ENCODE assay signal across 8 cellular contexts in the genomic region with DNA sequence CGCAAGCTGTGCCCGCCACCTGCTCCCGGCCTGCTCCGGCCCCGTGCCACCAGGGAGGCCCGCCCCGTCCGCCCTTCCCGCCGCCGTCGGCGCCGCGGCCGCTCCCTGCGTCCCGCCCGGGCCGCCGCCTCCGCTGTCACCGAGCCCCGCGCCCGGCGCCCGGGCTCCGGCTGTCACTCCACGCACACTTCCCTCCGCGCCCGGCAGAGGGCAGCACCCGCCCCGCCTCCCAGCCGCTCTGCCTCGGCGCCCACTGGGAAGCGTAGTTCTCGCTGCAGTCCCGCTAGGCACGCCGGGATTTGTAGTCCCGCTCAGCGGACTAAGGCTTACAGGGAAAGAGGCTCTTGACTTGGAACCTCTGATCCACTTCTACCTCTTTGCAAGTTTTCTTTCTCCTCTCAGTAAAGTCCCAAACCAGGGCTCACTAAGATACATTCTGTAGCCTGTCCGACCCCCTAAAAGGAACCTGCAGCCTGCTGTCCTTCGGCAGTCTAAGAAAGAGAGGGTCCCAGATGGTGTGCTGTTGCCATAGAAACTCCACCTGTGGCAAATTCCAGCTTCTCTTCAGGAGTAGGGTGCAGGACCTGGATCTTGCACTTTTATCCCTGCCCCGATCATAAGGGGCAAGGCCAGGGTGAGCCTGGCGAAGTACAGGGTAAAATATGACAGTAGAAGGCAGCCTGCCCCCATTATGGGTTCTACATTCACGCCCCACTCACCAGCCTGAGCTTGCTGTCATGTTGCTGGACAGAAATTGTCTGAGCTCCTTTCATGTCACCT. TPM values are rescaled to one million over a fixed set of nuclear protein-coding genes. Genes with fewer than 3 reads are reported as not detected.
DNase-seq lines count a peak whose midpoint lies in the region; ATAC-seq and TF ChIP-seq lines count a peak whose summit lies in the region.

A gene (minus strand): TSS at position 182 of the 780 bp plus-strand sequence. CDS start 44,395 bp downstream, outside the sequence.

- CTCF ChIA-PET in HEK293T (lab: Yijun Ruan, JAX) = no interaction called here

- no peaks in the 10 kb centered on the region for H3K9me3 Mint-ChIP-seq in activated naive CD4-positive, alpha-beta T cell treated with anti-CD3 and anti-CD28 coated beads, Interleukin-2, amount 50 U/mL, for 72 hours

- peaks cover 23% of the 10 kb centered on the region for H3K79me2 ChIP-seq in osteoblast (ENCODE audit: insufficient read depth, low read length)

- peaks cover 17% of the 10 kb centered on the region for H4K20me1 ChIP-seq in osteoblast (ENCODE audit: insufficient read depth, low read length)

- H3K4me1 ChIP-seq in osteoblast (ENCODE audit: insufficient read depth, low read length) (peaks cover 25% of the 10 kb centered on the region), thoracic aorta (ENCODE audit: control insufficient read depth in 1 of 2, low read depth in 2 of 2) (peaks cover 22 to 37% of the 10 kb centered on the region in 2 donors)

- H3K27ac Mint-ChIP-seq in activated naive CD4-positive, alpha-beta T cell treated with anti-CD3 and anti-CD28 coated beads, Interleukin-2, amount 50 U/mL, for 72 hours = no peak within 1 kb of the TSS

- H3K36me3 ChIP-seq in osteoblast (ENCODE audit: insufficient read depth, low read length) (no peaks in the 10 kb centered on the region), thoracic aorta (no peaks in the 10 kb centered on the region)

- H3K27me3 ChIP-seq in osteoblast (ENCODE audit: insufficient read depth, low read length) (no peaks in the 10 kb centered on the region), thoracic aorta (replicated peaks; ENCODE audit: insufficient read depth) (no peaks in the 10 kb centered on the region)

- no peaks in the 10 kb centered on the region for H3K36me3 Mint-ChIP-seq in activated naive CD4-positive, alpha-beta T cell treated with anti-CD3 and anti-CD28 coated beads, Interleukin-2, amount 50 U/mL, for 72 hours

- TF ChIP-seq CTCF in osteoblast (IDR thresholded peaks at IDR 0.05; ENCODE audit: extremely low read depth, low read depth, low read length) (peak; percentile 73), thoracic aorta (IDR thresholded peaks at IDR 0.05) (peak; percentile 86)

- ATAC-seq in SK-N-SH treated with all-trans-retinoic acid at 6 μM for 48 hours (peak; percentile 66), thoracic aorta (ENCODE audit: insufficient number of reproducible peaks, low FRiP score, low read depth) (peak; percentile 70)
- ATAC-seq in activated naive CD4-positive, alpha-beta T cell treated with anti-CD3 and anti-CD28 coated beads, Interleukin-2, amount 50 U/mL, for 72 hours = peak; percentile 72 to 83

- no peaks in the 10 kb centered on the region for H3K9me3 ChIP-seq in osteoblast (ENCODE audit: low read depth, low read length)
- no peaks in the 10 kb centered on the region for H3K9me3 ChIP-seq in thoracic aorta

- H3K4me3 ChIP-seq in osteoblast (ENCODE audit: insufficient read depth, low read length) = peak within 1 kb of the TSS; percentile 76
- H3K4me3 ChIP-seq in thoracic aorta = peak within 1 kb of the TSS; percentile 97

- POLR2A ChIA-PET in HEK293T (lab: Yijun Ruan, JAX) = interaction anchor here (1.2 to 1.6 kb wide), 2 partner anchors 12 to 44 kb away, joined by 4 read pairs; a partner anchor contains a TSS

- DNase-seq in GM04503 (ENCODE audit: low read depth) (peak; percentile 47), HEK293T (ENCODE audit: extremely low spot score) (peak; percentile 97), MV-4-11 (lab: John Stamatoyannopoulos, UW) (peak; percentile 84), glomerular visceral epithelial cell (ENCODE audit: extremely low spot score) (peak; percentile 89), osteoblast (ENCODE audit: insufficient read length, low spot score, missing footprints) (peak; percentile 100), thoracic aorta (ENCODE audit: low spot score) (peak; percentile 90)
- DNase-seq in activated naive CD4-positive, alpha-beta T cell treated with anti-CD3 and anti-CD28 coated beads, Interleukin-2, amount 50 U/mL, for 72 hours (ENCODE audit: low spot score in 2 of 2) = peak; percentile 91 to 98

- peak within 1 kb of the TSS; percentile 60 for H2AFZ ChIP-seq in osteoblast (ENCODE audit: low read length)

- H3K4me2 ChIP-seq in osteoblast (ENCODE audit: insufficient read depth, low read length) = peak within 1 kb of the TSS; percentile 85

- H3K27ac ChIP-seq in osteoblast (ENCODE audit: low read depth, low read length) (no peak within 1 kb of the TSS), thoracic aorta (peak within 1 kb of the TSS; percentile 92 to 94)

TF ChIP-seq in HEK293T, 16 proteins besides CTCF, POLR2A, EP300 and RAD21:
- no peak for TF ChIP-seq TARDBP (IDR thresholded peaks at IDR 0.05)
- TF ChIP-seq, protein P1, sequence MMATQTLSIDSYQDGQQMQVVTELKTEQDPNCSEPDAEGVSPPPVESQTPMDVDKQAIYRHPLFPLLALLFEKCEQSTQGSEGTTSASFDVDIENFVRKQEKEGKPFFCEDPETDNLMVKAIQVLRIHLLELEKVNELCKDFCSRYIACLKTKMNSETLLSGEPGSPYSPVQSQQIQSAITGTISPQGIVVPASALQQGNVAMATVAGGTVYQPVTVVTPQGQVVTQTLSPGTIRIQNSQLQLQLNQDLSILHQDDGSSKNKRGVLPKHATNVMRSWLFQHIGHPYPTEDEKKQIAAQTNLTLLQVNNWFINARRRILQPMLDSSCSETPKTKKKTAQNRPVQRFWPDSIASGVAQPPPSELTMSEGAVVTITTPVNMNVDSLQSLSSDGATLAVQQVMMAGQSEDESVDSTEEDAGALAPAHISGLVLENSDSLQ (IDR thresholded peaks at IDR 0.05) = peak; percentile 91

TF ChIP-seq in SK-N-SH treated with all-trans-retinoic acid at 6 μM for 48 hours, 23 proteins besides CTCF, POLR2A, EP300 and RAD21:
- TF ChIP-seq, protein P2, sequence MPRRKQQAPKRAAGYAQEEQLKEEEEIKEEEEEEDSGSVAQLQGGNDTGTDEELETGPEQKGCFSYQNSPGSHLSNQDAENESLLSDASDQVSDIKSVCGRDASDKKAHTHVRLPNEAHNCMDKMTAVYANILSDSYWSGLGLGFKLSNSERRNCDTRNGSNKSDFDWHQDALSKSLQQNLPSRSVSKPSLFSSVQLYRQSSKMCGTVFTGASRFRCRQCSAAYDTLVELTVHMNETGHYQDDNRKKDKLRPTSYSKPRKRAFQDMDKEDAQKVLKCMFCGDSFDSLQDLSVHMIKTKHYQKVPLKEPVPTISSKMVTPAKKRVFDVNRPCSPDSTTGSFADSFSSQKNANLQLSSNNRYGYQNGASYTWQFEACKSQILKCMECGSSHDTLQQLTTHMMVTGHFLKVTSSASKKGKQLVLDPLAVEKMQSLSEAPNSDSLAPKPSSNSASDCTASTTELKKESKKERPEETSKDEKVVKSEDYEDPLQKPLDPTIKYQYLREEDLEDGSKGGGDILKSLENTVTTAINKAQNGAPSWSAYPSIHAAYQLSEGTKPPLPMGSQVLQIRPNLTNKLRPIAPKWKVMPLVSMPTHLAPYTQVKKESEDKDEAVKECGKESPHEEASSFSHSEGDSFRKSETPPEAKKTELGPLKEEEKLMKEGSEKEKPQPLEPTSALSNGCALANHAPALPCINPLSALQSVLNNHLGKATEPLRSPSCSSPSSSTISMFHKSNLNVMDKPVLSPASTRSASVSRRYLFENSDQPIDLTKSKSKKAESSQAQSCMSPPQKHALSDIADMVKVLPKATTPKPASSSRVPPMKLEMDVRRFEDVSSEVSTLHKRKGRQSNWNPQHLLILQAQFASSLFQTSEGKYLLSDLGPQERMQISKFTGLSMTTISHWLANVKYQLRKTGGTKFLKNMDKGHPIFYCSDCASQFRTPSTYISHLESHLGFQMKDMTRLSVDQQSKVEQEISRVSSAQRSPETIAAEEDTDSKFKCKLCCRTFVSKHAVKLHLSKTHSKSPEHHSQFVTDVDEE (CRISPR knock-in tag; IDR thresholded peaks at IDR 0.05) = peak; percentile 47; the same call in 1 of the 2 replicates
- TF ChIP-seq ZNF565 (CRISPR knock-in tag; conservative IDR thresholded peaks at IDR 0.05; ENCODE audit: low read depth) (no peak), PPARA (CRISPR knock-in tag; IDR thresholded peaks at IDR 0.05; ENCODE audit: borderline replicate concordance) (no peak), ISL1 (CRISPR knock-in tag; IDR thresholded peaks at IDR 0.05) (no peak)

RNA-seq across cellular contexts. Expression of the gene that starts here (rescaled TPM):
- total RNA-seq in activated naive CD4-positive, alpha-beta T cell treated with anti-CD3 and anti-CD28 coated beads, Interleukin-2, amount 50 U/mL, for 72 hours = 10 to 100 TPM in 1 of 2 donors, 1 to 10 TPM in 1; 3.0 to 14.4 TPM
- 5.1 and 5.6 TPM in 2 replicates for total RNA-seq in osteoblast
- total RNA-seq in thoracic aorta = 10 to 100 TPM; 22.9 to 23.8 TPM

Comparison
In these comparisons a context has a peak if more than half of its experiments do, and no peak if none do; other contexts are left out.
1. DNase-seq: peak in every context shown above with its lines; median percentile 100 in osteoblast; 97 in HEK293T; 94 in activated naive CD4-positive, alpha-beta T cell treated with anti-CD3 and anti-CD28 coated beads, Interleukin-2, amount 50 U/mL, for 72 hours; 90 in thoracic aorta; 89 in glomerular visceral epithelial cell; 84 in MV-4-11; 47 in GM04503.